In the genomic region with DNA sequence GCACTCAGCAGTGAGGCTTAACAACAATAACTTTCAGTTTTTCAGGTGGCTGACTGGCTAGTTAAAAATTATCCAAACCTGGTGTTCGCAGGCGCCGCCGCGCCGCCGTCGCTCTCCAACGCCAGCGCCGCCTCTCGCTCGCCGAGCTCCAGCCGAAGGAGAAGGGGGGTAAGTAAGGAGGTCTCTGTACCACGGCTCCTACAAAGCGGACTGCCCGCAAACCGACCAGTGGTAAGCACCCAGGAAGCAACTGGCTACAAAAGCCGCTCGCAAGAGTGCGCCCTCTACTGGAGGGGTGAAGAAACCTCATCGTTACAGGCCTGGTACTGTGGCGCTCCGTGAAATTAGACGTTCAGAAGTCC, we compare ENCODE assay signal across 8 cellular contexts.
A peak's percentile ranks its signal among the peaks of the same experiment; 100 is the strongest.
DNase-seq lines count a peak whose midpoint lies in the region; ATAC-seq and TF ChIP-seq lines count a peak whose summit lies in the region.
"Not testable (repeated sequence)": the region's sequence is repeated elsewhere in the genome, so short reads cannot be mapped to it uniquely, and the experiment has no call there.

No MANE protein-coding gene starts in this region.

- not testable (repeated sequence) for H3K79me2 ChIP-seq in SK-N-SH (ENCODE audit: insufficient read depth)

- H3K4me2 ChIP-seq in SK-N-SH, result not testable (repeated sequence)

- 50% methylated on average over 20 of the region's 26 CpGs for WGBS in SK-N-SH (ENCODE audit: low lambda C conversion rate)

- H3K27me3 ChIP-seq in CD4-positive, CD25-positive, alpha-beta regulatory T cell (ENCODE audit: control insufficient read depth, insufficient read depth, low read length); SK-N-SH (ENCODE audit: insufficient read depth); lower lobe of right lung (ENCODE audit: low read depth); thoracic aorta (replicated peaks; ENCODE audit: insufficient read depth): not testable (repeated sequence)

- peak overlapping the region; percentile 40 for H3K4me3 ChIP-seq in CD4-positive, CD25-positive, alpha-beta regulatory T cell (ENCODE audit: low read depth, low read length)
- H3K4me3 ChIP-seq in LNCaP clone FGC (ENCODE audit: low read depth, low read length), result peak overlapping the region; percentile 54
- H3K4me3 ChIP-seq in SK-N-SH (ENCODE audit: low read depth in 2 of 2, low read length in 1 of 2); lower lobe of right lung: not testable (repeated sequence)
- peak overlapping the region; percentile 40 for H3K4me3 ChIP-seq in epithelial cell of esophagus (ENCODE audit: low read length)
- H3K4me3 ChIP-seq in thoracic aorta, result peak overlapping the region; percentile 7

- H2AFZ ChIP-seq in SK-N-SH (ENCODE audit: low read depth), result not testable (repeated sequence)

- not testable (repeated sequence) for H3K4me1 Mint-ChIP-seq in CD4-positive, CD25-positive, alpha-beta regulatory T cell

- DNase-seq in CD4-positive, CD25-positive, alpha-beta regulatory T cell; LNCaP clone FGC (ENCODE audit: low read depth); SK-N-SH; thoracic aorta (ENCODE audit: low spot score): not testable (repeated sequence)
- peak; percentile 1 for DNase-seq in activated naive CD4-positive, alpha-beta T cell treated with Interleukin-2 at 50 U/mL for 16 hours
- peak; percentile 1 for DNase-seq in epithelial cell of esophagus (ENCODE audit: low read depth)
- peak; percentile 30 for DNase-seq in lower lobe of right lung

- CTCF ChIA-PET in SK-N-SH (lab: Yijun Ruan, JAX), result interaction anchor here (0.9 to 1.6 kb wide), 2 partner anchors 12 to 493 kb away, joined by 3 to 4 read pairs; no protein-coding TSS in a partner anchor

- not testable (repeated sequence) for H3K9me2 ChIP-seq in SK-N-SH

- not testable (repeated sequence) for ATAC-seq in CD4-positive, CD25-positive, alpha-beta regulatory T cell (ENCODE audit: low read depth in 2 of 2); lower lobe of right lung; thoracic aorta (ENCODE audit: insufficient number of reproducible peaks, low FRiP score, low read depth)
- ATAC-seq in GM18519 (IDR thresholded peaks at IDR 0.05; ENCODE audit: low FRiP score, unreplicated experiment), result peak; percentile 54

- not testable (repeated sequence) for H3K27me3 Mint-ChIP-seq in CD4-positive, CD25-positive, alpha-beta regulatory T cell

- TF ChIP-seq RAD21 in SK-N-SH (IDR thresholded peaks at IDR 0.05; ENCODE audit: low read length), result not testable (repeated sequence)

- H3K27ac Mint-ChIP-seq in CD4-positive, CD25-positive, alpha-beta regulatory T cell, result not testable (repeated sequence)

- not testable (repeated sequence) for H4K20me1 ChIP-seq in SK-N-SH (ENCODE audit: insufficient read depth)

- peak overlapping the region in 2 of 4 donors; percentile 3 to 55 for H3K4me3 Mint-ChIP-seq in CD4-positive, CD25-positive, alpha-beta regulatory T cell

- not testable (repeated sequence) for H3K4me1 ChIP-seq in CD4-positive, CD25-positive, alpha-beta regulatory T cell (ENCODE audit: control insufficient read depth, insufficient read depth, low read length, poor library complexity, severe bottlenecking); SK-N-SH (ENCODE audit: control insufficient read depth in 1 of 2, insufficient read depth in 2 of 2, low read depth in 1 of 2, low read length in 1 of 2); lower lobe of right lung; thoracic aorta (ENCODE audit: control insufficient read depth in 1 of 2, low read depth in 2 of 2)

- not testable (repeated sequence) for TF ChIP-seq EP300 in SK-N-SH (IDR thresholded peaks at IDR 0.05; ENCODE audit: borderline replicate concordance in 1 of 2, low read depth in 1 of 2, low read length in 1 of 2)

- not testable (repeated sequence) for H3K36me3 Mint-ChIP-seq in CD4-positive, CD25-positive, alpha-beta regulatory T cell

- H3K9ac ChIP-seq in SK-N-SH, result not testable (repeated sequence)

- H3K9me3 Mint-ChIP-seq in CD4-positive, CD25-positive, alpha-beta regulatory T cell, result not testable (repeated sequence)

- POLR2A ChIA-PET in SK-N-SH (lab: Yijun Ruan, JAX), result not testable (repeated sequence)

- intact Hi-C loops in lower lobe of right lung (cut with DNase I), result not testable (repeated sequence)

- not testable (repeated sequence) for H3K36me3 ChIP-seq in CD4-positive, CD25-positive, alpha-beta regulatory T cell (ENCODE audit: control insufficient read depth, insufficient read depth, low read length); SK-N-SH (replicated peaks in 1 of 2; ENCODE audit: control insufficient read depth in 1 of 2, insufficient read depth in 2 of 2, low read length in 1 of 2); lower lobe of right lung; thoracic aorta

- not testable (repeated sequence) for H3F3A ChIP-seq in SK-N-SH (replicated peaks; ENCODE audit: insufficient read depth)

- H3K9me3 ChIP-seq in CD4-positive, CD25-positive, alpha-beta regulatory T cell (ENCODE audit: control insufficient read depth in 2 of 2, low read length in 2 of 2); SK-N-SH; lower lobe of right lung; thoracic aorta: not testable (repeated sequence)

- 0 out of 2 replicates have a peak, but pooled peaks have one; percentile 25 for TF ChIP-seq CTCF in LNCaP clone FGC (IDR thresholded peaks at IDR 0.05; ENCODE audit: control insufficient read depth, extremely low read depth, insufficient read depth)
- peak; percentile 24 for TF ChIP-seq CTCF in SK-N-SH (IDR thresholded peaks at IDR 0.05)
- TF ChIP-seq CTCF in epithelial cell of esophagus (IDR thresholded peaks at IDR 0.05; ENCODE audit: insufficient read depth, low read depth, low read length, missing control alignments), result peak; percentile 10
- not testable (repeated sequence) for TF ChIP-seq CTCF in lower lobe of right lung (IDR thresholded peaks at IDR 0.05); thoracic aorta (IDR thresholded peaks at IDR 0.05)

- not testable (repeated sequence) for H3K27ac ChIP-seq in CD4-positive, CD25-positive, alpha-beta regulatory T cell (ENCODE audit: insufficient read depth, low read length, poor library complexity, severe bottlenecking); SK-N-SH (ENCODE audit: low read depth in 2 of 2, low read length in 1 of 2); lower lobe of right lung; thoracic aorta
